In the genomic region with DNA sequence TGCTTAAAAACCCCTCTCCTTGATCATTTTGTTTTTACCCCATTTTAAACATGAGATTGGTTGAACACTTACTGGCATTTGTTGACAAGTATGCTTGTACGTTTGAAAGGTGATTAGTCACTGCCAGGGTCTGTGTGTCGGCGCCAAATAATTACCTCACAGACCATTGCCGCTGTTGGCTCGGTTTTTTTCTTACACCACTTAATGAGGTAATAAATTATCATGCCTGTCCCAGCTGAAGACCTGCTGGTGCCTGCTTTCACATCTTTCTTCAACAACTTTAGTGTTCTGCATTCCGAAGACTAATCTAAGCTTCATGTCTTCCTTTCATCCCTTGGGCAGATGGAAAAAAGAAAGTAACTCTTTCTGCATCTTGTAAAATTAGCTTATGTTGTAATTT, we compare ENCODE assay signal across 16 cellular contexts.
DNase-seq lines count a peak whose midpoint lies in the region; ATAC-seq and TF ChIP-seq lines count a peak whose summit lies in the region.
"Had no signal": no experiment of that assay in that cellular context is flagged by ENCODE, and none has a peak within 500 bp of the region (broad histone marks: within the 10 kb centered on the region; RNA-seq: fewer than 3 reads in every experiment).

No MANE protein-coding gene starts in this region.

- intact Hi-C loops in Calu3 (cut with micrococcal nuclease; ENCODE audit: unreplicated experiment) = no loop called here

- TF ChIP-seq CTCF in fibroblast of pulmonary artery (IDR thresholded peaks at IDR 0.05; ENCODE audit: low read length, missing control alignments) (no peak), Calu3 (IDR thresholded peaks at IDR 0.05; ENCODE audit: unreplicated experiment) (no peak)

- H3K27me3 Mint-ChIP-seq in Calu3 (ENCODE audit: unreplicated experiment) = no peaks in the 10 kb centered on the region

- BruUV-seq in Calu3 (replicated peaks; lab: Mats Ljungman, UMichigan) = no TSS peak

- H3K4me3 Mint-ChIP-seq in Calu3 (ENCODE audit: low read depth, unreplicated experiment) = no peak overlapping the region
- H3K4me3 Mint-ChIP-seq: activated T-cell treated with anti-CD3 and anti-CD28 coated beads, Interleukin-2, amount 50 U/mL, for 4 hours had no signal

- no peak for ATAC-seq in GM21515 (IDR thresholded peaks at IDR 0.05; ENCODE audit: unreplicated experiment)
- ATAC-seq: activated T-cell treated with anti-CD3 and anti-CD28 coated beads, Interleukin-2, amount 50 U/mL, for 4 hours; lower lobe of right lung had no signal

- peak overlapping the region; percentile 29 for H3K27ac ChIP-seq in subcutaneous abdominal adipose tissue (ENCODE audit: low read depth, low read length)
- H3K27ac ChIP-seq: lower lobe of right lung, SJSA1, testis had no signal

- CTCF ChIA-PET in Calu3 (lab: Charles Lee) = no interaction called here

- no peak overlapping the region for H3K4me3 ChIP-seq in fibroblast of pulmonary artery (replicated peaks; ENCODE audit: low read depth, low read length)
- H3K4me3 ChIP-seq in subcutaneous abdominal adipose tissue (ENCODE audit: low read depth in 1 of 5, low read length in 5 of 5) = no peak overlapping the region
- H3K4me3 ChIP-seq: lower lobe of right lung, SJSA1, testis had no signal

- no peaks in the 10 kb centered on the region for H3K27me3 ChIP-seq in subcutaneous abdominal adipose tissue (ENCODE audit: control insufficient read depth in 5 of 5, insufficient read depth in 4 of 5, low read length in 5 of 5)
- H3K27me3 ChIP-seq: SJSA1, testis had no signal

- no peaks in the 10 kb centered on the region for H3K9me3 Mint-ChIP-seq in Calu3 (ENCODE audit: low read depth, unreplicated experiment)
- H3K9me3 Mint-ChIP-seq: activated T-cell treated with anti-CD3 and anti-CD28 coated beads, Interleukin-2, amount 50 U/mL, for 4 hours had no signal

- H3K4me1 Mint-ChIP-seq in Calu3 (ENCODE audit: low read depth, unreplicated experiment) = no peaks in the 10 kb centered on the region

- H3K36me3 Mint-ChIP-seq in Calu3 (ENCODE audit: insufficient read depth, unreplicated experiment) = peaks cover 35% of the 10 kb centered on the region

- no peak overlapping the region for H3K9ac ChIP-seq in subcutaneous abdominal adipose tissue (ENCODE audit: low read length in 5 of 5)

- no peaks in the 10 kb centered on the region for H3K9me3 ChIP-seq in subcutaneous abdominal adipose tissue (ENCODE audit: control insufficient read depth in 5 of 5, low read length in 5 of 5)
- H3K9me3 ChIP-seq: lower lobe of right lung, SJSA1, testis had no signal

- no peaks in the 10 kb centered on the region for H3K4me1 ChIP-seq in subcutaneous abdominal adipose tissue (ENCODE audit: control insufficient read depth in 5 of 5, insufficient read depth in 5 of 5, low read length in 5 of 5)
- H3K4me1 ChIP-seq: lower lobe of right lung, SJSA1, testis had no signal

- H3K27ac Mint-ChIP-seq in Calu3 (ENCODE audit: unreplicated experiment) = no peak overlapping the region

- peaks cover 43 to 76% (median 64%) of the 10 kb centered on the region in 5 donors for H3K36me3 ChIP-seq in subcutaneous abdominal adipose tissue (ENCODE audit: control insufficient read depth in 5 of 5, insufficient read depth in 5 of 5, low read length in 5 of 5)

- DNase-seq in NOMO-1 treated with DMSO at 0.1 percent for 48 hours (lab: John Stamatoyannopoulos, UW; ENCODE audit: unreplicated experiment) (peak; percentile 5), NOMO-1 treated with dmso at 0.1 percent for 144 hours (lab: John Stamatoyannopoulos, UW; ENCODE audit: unreplicated experiment) (no peak), NCI-H446 treated with DMSO at 0.1 percent for 48 hours (lab: John Stamatoyannopoulos, UW) (peak; percentile 98), fibroblast of pulmonary artery (ENCODE audit: low read depth) (peak; percentile 37), Calu3 (no peak)
- DNase-seq in effector CD4-positive, alpha-beta T cell = no peak
- DNase-seq: activated CD4-positive, CD25-positive, alpha-beta regulatory T cell; activated T-cell treated with anti-CD3 and anti-CD28 coated beads, Interleukin-2, amount 50 U/mL, for 4 hours; DND-41; Karpas-422; lower lobe of right lung; posterior cingulate gyrus; testis had no signal

Comparison
In these comparisons a context has a peak if more than half of its experiments do, and no peak if none do; other contexts are left out.
1. DNase-seq: peak in NOMO-1 treated with DMSO at 0.1 percent for 48 hours (single experiment), NCI-H446 treated with DMSO at 0.1 percent for 48 hours (single experiment) and fibroblast of pulmonary artery (single experiment); none in NOMO-1 treated with dmso at 0.1 percent for 144 hours (single experiment), Calu3 (single experiment) and effector CD4-positive, alpha-beta T cell (single experiment).